ENCODE assay signal across 31 cellular contexts in the genomic region with DNA sequence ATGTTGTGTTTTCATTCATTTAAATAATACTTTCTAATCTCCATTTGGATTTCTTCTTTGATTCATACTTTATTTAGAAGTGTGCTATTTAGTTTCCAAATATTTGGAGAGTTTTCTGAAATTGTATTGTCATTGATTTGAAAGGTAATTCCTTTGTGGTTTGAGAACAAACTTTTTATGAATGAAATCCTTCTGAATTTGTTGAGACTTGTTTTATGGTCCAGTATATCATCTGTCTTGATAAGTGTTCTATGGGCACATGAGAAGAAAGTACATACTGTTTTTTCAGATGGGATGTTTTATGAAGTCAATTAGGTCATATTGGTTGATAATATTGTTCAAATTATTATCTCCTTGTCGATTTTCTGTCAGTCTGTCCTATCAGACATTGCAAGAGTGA.
"Had no signal": no experiment of that assay in that cellular context is flagged by ENCODE, and none has a peak within 500 bp of the region (broad histone marks: within the 10 kb centered on the region; RNA-seq: fewer than 3 reads in every experiment).

No MANE protein-coding gene starts in this region.

- ATAC-seq: activated CD8-positive, alpha-beta memory T cell treated with anti-CD3 and anti-CD28 coated beads, Interleukin-2, amount 10 ng/mL, durations not matched to agents 7 days and 5 days; PC-3 had no signal

- H3K4me1 ChIP-seq: SJSA1 had no signal

- H3K36me3 ChIP-seq: brain microvascular endothelial cell, cardiac muscle cell, SJSA1, WERI-Rb-1 had no signal

- DNase-seq: activated CD4-positive, alpha-beta memory T cell treated with anti-CD3 and anti-CD28 coated beads, Interleukin-2, amount 10 ng/mL, durations not matched to agents 7 days and 5 days; activated CD4-positive, alpha-beta T cell treated with anti-CD3 and anti-CD28 coated beads for 1 hour; activated CD4-positive, alpha-beta T cell treated with anti-CD3 and anti-CD28 coated beads for 48 hours; activated CD4-positive, CD25-positive, alpha-beta regulatory T cell; activated CD8-positive, alpha-beta memory T cell treated with anti-CD3 and anti-CD28 coated beads for 24 hours; activated CD8-positive, alpha-beta memory T cell treated with anti-CD3 and anti-CD28 coated beads, Interleukin-2, amount 10 ng/mL, durations not matched to agents 7 days and 5 days; activated CD8-positive, alpha-beta memory T cell treated with anti-CD3 and anti-CD28 coated beads, Interleukin-2, amount 50 U/mL, for 48 hours; activated effector memory CD4-positive, alpha-beta T cell treated with Interleukin-2 at 50 U/mL for 16 hours; activated naive CD4-positive, alpha-beta T cell; activated naive CD4-positive, alpha-beta T cell treated with anti-CD3 and anti-CD28 coated beads, Interleukin-2, amount 50 U/mL, for 16 hours; activated naive CD8-positive, alpha-beta T cell treated with anti-CD3 and anti-CD28 coated beads for 36 hours; activated T-cell treated with anti-CD3 and anti-CD28 coated beads, Interleukin-2, amount 50 U/mL, for 48 hours; amniotic stem cell; aorta; brain microvascular endothelial cell; Kasumi-1; KG1; MM.1S; MV-4-11; NCI-H1092; NCI-H1436 treated with DMSO at 0.1 percent for 48 hours; NCI-H1694 treated with DMSO at 0.1 percent for 48 hours; NCI-H2081; NCI-H226; NCI-H524 treated with DMSO at 0.1 percent for 48 hours; PC-3; SHP77 treated with DMSO at 0.1 percent for 48 hours; T1000; WERI-Rb-1 had no signal

- H3K27me3 ChIP-seq: brain microvascular endothelial cell, cardiac muscle cell, SJSA1 had no signal

- H3K4me3 ChIP-seq: cardiac muscle cell, SJSA1 had no signal

- H3K27ac ChIP-seq: brain microvascular endothelial cell, cardiac muscle cell, SJSA1, WERI-Rb-1 had no signal

- H3K9me3 ChIP-seq: SJSA1 had no signal
